Comparison of ENCODE assay signal across 11 cellular contexts in genomic region chr1:183027031-183027430, GRCh38. TPM values are rescaled to one million over a fixed set of nuclear protein-coding genes. Genes with fewer than 3 reads are reported as not detected.
DNase-seq lines count a peak whose midpoint lies in the region; TF ChIP-seq lines count a peak whose summit lies in the region.
"Had no signal": no experiment of that assay in that cellular context is flagged by ENCODE, and none has a peak within 500 bp of the region (broad histone marks: within the 10 kb centered on the region; RNA-seq: fewer than 3 reads in every experiment).

No MANE protein-coding gene starts in this region.

- peaks cover 7% of the 10 kb centered on the region for H3K36me3 ChIP-seq in OCI-LY7 (ENCODE audit: insufficient read depth, low read length)
- H3K36me3 ChIP-seq in esophagus squamous epithelium, result no peaks in the 10 kb centered on the region
- no peaks in the 10 kb centered on the region for H3K36me3 ChIP-seq in trophoblast cell (ENCODE audit: control insufficient read depth in 1 of 2, insufficient read depth in 2 of 2, low read length in 2 of 2)
- H3K36me3 ChIP-seq: left lung had no signal

- CTCF ChIA-PET in OCI-LY7 (lab: Charles Lee; ENCODE audit: unreplicated experiment), result interaction anchor here (0.5 to 1.0 kb wide), 2 partner anchors 36 to 239 kb away, joined by 3 read pairs; no protein-coding TSS in a partner anchor

- H3K27ac ChIP-seq in OCI-LY7 (ENCODE audit: low read depth, low read length, poor library complexity, severe bottlenecking) (no peak overlapping the region), esophagus squamous epithelium (peak overlapping the region in 2 of 4 donors; percentile 100), trophoblast cell (ENCODE audit: low read depth, low read length) (no peak overlapping the region)

- POLR2A ChIA-PET in OCI-LY7 (lab: Charles Lee), result interaction anchor here (0.6 to 6.0 kb wide), 13 partner anchors 12 to 478 kb away, joined by 3 to 69 read pairs (median 5); no protein-coding TSS in a partner anchor

- no peaks in the 10 kb centered on the region for H3K9me3 ChIP-seq in OCI-LY7 (ENCODE audit: low read length)
- H3K9me3 ChIP-seq in esophagus squamous epithelium, result no peaks in the 10 kb centered on the region
- H3K9me3 ChIP-seq in trophoblast cell (ENCODE audit: insufficient read depth, low read depth, low read length), result no peaks in the 10 kb centered on the region
- H3K9me3 ChIP-seq: left lung had no signal

- peak; percentile 8 for DNase-seq in Ammon's horn (ENCODE audit: low spot score)
- no peak for DNase-seq in OCI-LY7 (ENCODE audit: low spot score)
- no peak for DNase-seq in esophagus squamous epithelium (lab: John Stamatoyannopoulos, UW)
- no peak for DNase-seq in trophoblast cell
- no peak for DNase-seq in SW 1271 (lab: John Stamatoyannopoulos, UW)
- no peak for DNase-seq in foreskin melanocyte
- DNase-seq in T1000 (lab: John Stamatoyannopoulos, UW), result no peak
- no peak for DNase-seq in NCI-H187 treated with DMSO at 0.1 percent for 48 hours (lab: John Stamatoyannopoulos, UW)
- DNase-seq: CD8-positive, alpha-beta T cell; left lung; MM.1S had no signal

- H2AK5ac ChIP-seq in trophoblast cell (ENCODE audit: low read length), result no peak overlapping the region

- peak overlapping the region; percentile 88 for H3K4me2 ChIP-seq in OCI-LY7 (ENCODE audit: low read length)
- no peak overlapping the region for H3K4me2 ChIP-seq in trophoblast cell (ENCODE audit: low read length)

- TF ChIP-seq CTCF in OCI-LY7 (conservative IDR thresholded peaks at IDR 0.05; ENCODE audit: low read length) (no peak), esophagus squamous epithelium (IDR thresholded peaks at IDR 0.05) (no peak)

- H3K4me3 ChIP-seq in OCI-LY7 (ENCODE audit: low read depth, low read length, poor library complexity, severe bottlenecking) (peak overlapping the region; percentile 77), esophagus squamous epithelium (peak overlapping the region in 3 of 4 donors; percentile 80 to 96 (median 81)), trophoblast cell (ENCODE audit: low read depth, low read length) (no peak overlapping the region)

- peaks cover 34% of the 10 kb centered on the region for H4K20me1 ChIP-seq in OCI-LY7 (ENCODE audit: insufficient read depth, low read length)

- no peaks in the 10 kb centered on the region for H3K9me2 ChIP-seq in OCI-LY7 (ENCODE audit: insufficient read depth, low read length)

- no peak overlapping the region for H4K91ac ChIP-seq in trophoblast cell (ENCODE audit: low read depth, low read length)

- no peak overlapping the region for H2BK120ac ChIP-seq in trophoblast cell (ENCODE audit: insufficient read depth, low read length, poor library complexity)

- H3K4ac ChIP-seq in trophoblast cell (ENCODE audit: low read depth, low read length), result peak overlapping the region; percentile 52

- H4K12ac ChIP-seq in trophoblast cell (ENCODE audit: low read depth, low read length), result no peak overlapping the region

- BruUV-seq in OCI-LY7 (replicated peaks; lab: Mats Ljungman, UMichigan), result no TSS peak

- H3K18ac ChIP-seq in trophoblast cell (ENCODE audit: low read length), result no peak overlapping the region

- H3K23ac ChIP-seq in trophoblast cell (ENCODE audit: low read length), result no peak overlapping the region

- H3K9ac ChIP-seq in trophoblast cell (ENCODE audit: low read length), result no peak overlapping the region

- H3K4me1 ChIP-seq in OCI-LY7 (ENCODE audit: insufficient read depth, low read length, poor library complexity, severe bottlenecking), result peaks cover 68% of the 10 kb centered on the region
- H3K4me1 ChIP-seq in esophagus squamous epithelium, result peaks cover 3 to 83% (median 34%) of the 10 kb centered on the region in 3 donors
- H3K4me1 ChIP-seq in trophoblast cell (ENCODE audit: control insufficient read depth in 1 of 2, insufficient read depth in 2 of 2, low read length in 2 of 2), result peaks cover 8 to 13% of the 10 kb centered on the region in 2 experiments

- 36 to 37% methylated on average over 3 of the region's 3 CpGs for WGBS in esophagus squamous epithelium, 2 donors
- no CpG with 5 or more reads among the region's 3 CpGs for WGBS in trophoblast cell (ENCODE audit: extremely low coverage, insufficient coverage, insufficient read length)

- H3K79me1 ChIP-seq in trophoblast cell (ENCODE audit: low read length), result peaks cover 21% of the 10 kb centered on the region

- no peak overlapping the region for H2BK12ac ChIP-seq in trophoblast cell (ENCODE audit: low read length)

- no peak overlapping the region for H3K14ac ChIP-seq in trophoblast cell (ENCODE audit: low read length)

- no peak overlapping the region for H4K8ac ChIP-seq in trophoblast cell (ENCODE audit: low read depth, low read length)

- TF ChIP-seq POLR2A in esophagus squamous epithelium (IDR thresholded peaks at IDR 0.05), result no peak

- H3K79me2 ChIP-seq in OCI-LY7 (ENCODE audit: insufficient read depth, low read depth, low read length) (peaks cover 53% of the 10 kb centered on the region; the same call in 1 of the 2 replicates), trophoblast cell (ENCODE audit: control insufficient read depth, insufficient read depth, low read length, poor library complexity) (peaks cover 16% of the 10 kb centered on the region)

- peaks cover 0 to 18% (median 0%) of the 10 kb centered on the region in 4 donors for H3K27me3 ChIP-seq in esophagus squamous epithelium
- no peaks in the 10 kb centered on the region for H3K27me3 ChIP-seq in trophoblast cell (ENCODE audit: insufficient read depth, low read length)

- H2BK5ac ChIP-seq in trophoblast cell (ENCODE audit: low read depth, low read length, poor library complexity), result peak overlapping the region; percentile 34

- intact Hi-C loops in OCI-LY7 (cut with micrococcal nuclease; ENCODE audit: unreplicated experiment), result loop anchor here (2.0 to 10.0 kb wide), 3 partner anchors 98 to 608 kb away; partner anchors contain the start of genes ARPC5 and SMG7
- intact Hi-C loops in esophagus squamous epithelium (cut with DNase I), result loop anchor here (10.0 kb wide), 3 partner anchors 62 to 198 kb away; no protein-coding TSS in a partner anchor

- H2AFZ ChIP-seq in OCI-LY7 (ENCODE audit: low read length), result no peak overlapping the region
- H2AFZ ChIP-seq in trophoblast cell (ENCODE audit: insufficient read depth, low read length, poor library complexity), result no peak overlapping the region

RNA-seq across cellular contexts. Expression of gene LAMC1, which starts 3.8 kb away (rescaled TPM):
- total RNA-seq in OCI-LY7 (2014; rRNA removed; shearing (Covaris generic)), result 24.2 and 26.3 TPM in 2 replicates
- total RNA-seq in OCI-LY7 (2022) (32.0 and 42.1 TPM in 2 replicates), esophagus squamous epithelium (100 to 1,000 TPM in 1 of 4 donors, 10 to 100 TPM in 3; 26.3 to 275 (median 60.0) TPM)
- polyA plus RNA-seq in trophoblast cell (2013), result 230 and 236 TPM in 2 replicates
